In the genomic region with DNA sequence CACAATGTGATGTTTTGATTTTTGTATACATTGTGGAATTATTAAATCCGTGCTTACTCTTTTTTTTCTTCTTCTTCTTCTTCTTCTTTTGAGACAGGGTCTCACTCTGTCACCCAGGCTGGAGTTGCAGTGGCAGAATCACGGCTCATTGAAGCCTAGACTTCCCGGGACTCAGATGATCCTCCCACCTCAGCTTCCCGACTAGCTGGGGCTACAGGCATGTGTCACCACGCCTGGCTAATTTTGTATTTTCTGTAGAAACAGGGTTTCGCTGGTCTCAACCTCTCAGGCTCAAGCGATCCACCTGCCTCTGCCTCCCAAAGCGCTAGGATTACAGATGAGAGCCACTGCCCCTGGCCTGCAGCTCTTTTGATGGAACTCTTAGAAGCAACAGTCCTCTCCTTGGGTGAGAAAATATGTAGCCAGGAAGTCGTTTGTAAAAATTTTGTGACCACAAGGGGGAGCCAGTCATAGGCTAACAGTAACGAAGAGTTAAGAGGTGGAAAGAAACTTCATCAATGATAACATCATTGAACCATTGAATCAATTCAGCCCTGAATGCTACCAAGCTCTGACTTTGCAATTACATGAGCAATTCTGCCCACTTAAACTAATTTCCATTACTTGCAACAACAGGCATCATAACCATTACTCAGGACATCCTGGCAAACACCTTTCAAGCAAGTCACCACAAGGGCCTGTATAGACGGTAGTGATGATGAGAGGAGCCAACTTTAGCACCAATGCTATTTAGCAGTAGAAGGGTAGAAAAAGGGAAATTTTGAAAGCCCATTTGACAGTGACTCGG, we compare ENCODE assay signal across 8 cellular contexts. TPM values are rescaled to one million over a fixed set of nuclear protein-coding genes. Genes with fewer than 3 reads are reported as not detected.
DNase-seq lines count a peak whose midpoint lies in the region; ATAC-seq and TF ChIP-seq lines count a peak whose summit lies in the region.

No MANE protein-coding gene starts in this region.

- peaks cover 15% of the 10 kb centered on the region for H3K4me1 Mint-ChIP-seq in activated naive CD8-positive, alpha-beta T cell treated with anti-CD3 and anti-CD28 coated beads, Interleukin-2, amount 10 ng/mL, durations not matched to agents 7 days and 5 days

- TF ChIP-seq POLR2A in gastrocnemius medialis (IDR thresholded peaks at IDR 0.05): no peak

- peak; percentile 53 for DNase-seq in BE2C
- DNase-seq in Jurkat, Clone E6-1 (ENCODE audit: low read depth, low spot score): peak; percentile 79
- DNase-seq in SKM-1 treated with dmso at 0.1 percent for 144 hours (lab: John Stamatoyannopoulos, UW; ENCODE audit: unreplicated experiment): peak; percentile 72
- peak; percentile 44 for DNase-seq in activated naive CD8-positive, alpha-beta T cell treated with anti-CD3 and anti-CD28 coated beads, Interleukin-2, amount 10 ng/mL, durations not matched to agents 7 days and 5 days
- no peak for DNase-seq in left ventricle myocardium superior
- peak; percentile 6 to 18 for DNase-seq in gastrocnemius medialis

- no peaks in the 10 kb centered on the region for H3K9me3 Mint-ChIP-seq in activated naive CD8-positive, alpha-beta T cell treated with anti-CD3 and anti-CD28 coated beads, Interleukin-2, amount 10 ng/mL, durations not matched to agents 7 days and 5 days

- H3K9me3 ChIP-seq in BE2C (no peaks in the 10 kb centered on the region), gastrocnemius medialis (no peaks in the 10 kb centered on the region)

- no peak overlapping the region for H3K27ac ChIP-seq in gastrocnemius medialis

- intact Hi-C loops in left ventricle myocardium superior (cut with micrococcal nuclease): loop anchor here (10.0 kb wide), 1 partner anchor 90 kb away; no protein-coding TSS in a partner anchor
- intact Hi-C loops in gastrocnemius medialis (cut with DNase I; ENCODE audit: low total_unique reads): loop anchor here (1.0 to 10.0 kb wide), 2 partner anchors 92 to 290 kb away; no protein-coding TSS in a partner anchor

- no peaks in the 10 kb centered on the region for H3K36me3 ChIP-seq in BE2C
- H3K36me3 ChIP-seq in gastrocnemius medialis: no peaks in the 10 kb centered on the region

- H3K4me3 ChIP-seq in BE2C (ENCODE audit: low read depth, low read length) (no peak overlapping the region), gastrocnemius medialis (no peak overlapping the region)
- no peak overlapping the region for H3K4me3 ChIP-seq in Jurkat, Clone E6-1 (ENCODE audit: low read length)

- H3K27me3 ChIP-seq in BE2C (no peaks in the 10 kb centered on the region), gastrocnemius medialis (no peaks in the 10 kb centered on the region)

- in situ Hi-C loops in gastrocnemius medialis (cut with MboI; ENCODE audit: low sequenced_read_pairs in 4 of 4): loop anchor here in 3 of 4 donors (5.0 to 25.0 kb wide), 3 partner anchors 97 to 287 kb away; no protein-coding TSS in a partner anchor

- H3K4me1 ChIP-seq in BE2C: no peaks in the 10 kb centered on the region
- no peaks in the 10 kb centered on the region for H3K4me1 ChIP-seq in gastrocnemius medialis

- H3K27me3 Mint-ChIP-seq in activated naive CD8-positive, alpha-beta T cell treated with anti-CD3 and anti-CD28 coated beads, Interleukin-2, amount 10 ng/mL, durations not matched to agents 7 days and 5 days: peaks cover 3% of the 10 kb centered on the region

- peak; percentile 64 for ATAC-seq in GM18909 (IDR thresholded peaks at IDR 0.05; ENCODE audit: poor library complexity, unreplicated experiment)
- ATAC-seq in activated naive CD8-positive, alpha-beta T cell treated with anti-CD3 and anti-CD28 coated beads, Interleukin-2, amount 10 ng/mL, durations not matched to agents 7 days and 5 days (ENCODE audit: low read depth): peak; percentile 64
- peak; percentile 65 for ATAC-seq in left ventricle myocardium superior
- peak; percentile 36 to 49 for ATAC-seq in gastrocnemius medialis
- no peak for ATAC-seq in HG03457 (IDR thresholded peaks at IDR 0.05; ENCODE audit: unreplicated experiment)

- H3K27ac Mint-ChIP-seq in activated naive CD8-positive, alpha-beta T cell treated with anti-CD3 and anti-CD28 coated beads, Interleukin-2, amount 10 ng/mL, durations not matched to agents 7 days and 5 days: no peak overlapping the region

- POLR2A ChIA-PET in activated naive CD8-positive, alpha-beta T cell treated with anti-CD3 and anti-CD28 coated beads, Interleukin-2, amount 10 ng/mL, durations not matched to agents 7 days and 5 days (lab: Charles Lee): interaction anchor here (1.4 kb wide), 4 partner anchors 17 to 93 kb away, joined by 3 to 9 read pairs (median 5); no protein-coding TSS in a partner anchor

- H3K4me3 Mint-ChIP-seq in activated naive CD8-positive, alpha-beta T cell treated with anti-CD3 and anti-CD28 coated beads, Interleukin-2, amount 10 ng/mL, durations not matched to agents 7 days and 5 days: no peak overlapping the region

- peak; percentile 56 for TF ChIP-seq CTCF in BE2C (IDR thresholded peaks at IDR 0.05; ENCODE audit: low read depth, low read length)
- peak; percentile 22 to 66 (median 62) for TF ChIP-seq CTCF in gastrocnemius medialis (IDR thresholded peaks at IDR 0.05 in 4 of 5, conservative IDR thresholded peaks at IDR 0.05 in 1 of 5)

- no peaks in the 10 kb centered on the region for H3K36me3 Mint-ChIP-seq in activated naive CD8-positive, alpha-beta T cell treated with anti-CD3 and anti-CD28 coated beads, Interleukin-2, amount 10 ng/mL, durations not matched to agents 7 days and 5 days

RNA-seq across cellular contexts. Expression of gene CMTM7, which starts 16.7 kb away (rescaled TPM):
- polyA plus RNA-seq in BE2C (2012; ENCODE audit: insufficient read depth, insufficient read length, low read depth): 15.5 TPM
- not detected for polyA plus RNA-seq in Jurkat, Clone E6-1 (2012; ENCODE audit: insufficient read depth, insufficient read length)
- 10 to 100 TPM; 45.3 to 49.0 TPM for total RNA-seq in activated naive CD8-positive, alpha-beta T cell treated with anti-CD3 and anti-CD28 coated beads, Interleukin-2, amount 10 ng/mL, durations not matched to agents 7 days and 5 days
- total RNA-seq in left ventricle myocardium superior: 4.4 TPM
- 1 to 10 TPM; 1.1 to 3.3 (median 1.7) TPM for total RNA-seq in gastrocnemius medialis
